Comparison of ENCODE assay signal across 17 cellular contexts in the genomic region with DNA sequence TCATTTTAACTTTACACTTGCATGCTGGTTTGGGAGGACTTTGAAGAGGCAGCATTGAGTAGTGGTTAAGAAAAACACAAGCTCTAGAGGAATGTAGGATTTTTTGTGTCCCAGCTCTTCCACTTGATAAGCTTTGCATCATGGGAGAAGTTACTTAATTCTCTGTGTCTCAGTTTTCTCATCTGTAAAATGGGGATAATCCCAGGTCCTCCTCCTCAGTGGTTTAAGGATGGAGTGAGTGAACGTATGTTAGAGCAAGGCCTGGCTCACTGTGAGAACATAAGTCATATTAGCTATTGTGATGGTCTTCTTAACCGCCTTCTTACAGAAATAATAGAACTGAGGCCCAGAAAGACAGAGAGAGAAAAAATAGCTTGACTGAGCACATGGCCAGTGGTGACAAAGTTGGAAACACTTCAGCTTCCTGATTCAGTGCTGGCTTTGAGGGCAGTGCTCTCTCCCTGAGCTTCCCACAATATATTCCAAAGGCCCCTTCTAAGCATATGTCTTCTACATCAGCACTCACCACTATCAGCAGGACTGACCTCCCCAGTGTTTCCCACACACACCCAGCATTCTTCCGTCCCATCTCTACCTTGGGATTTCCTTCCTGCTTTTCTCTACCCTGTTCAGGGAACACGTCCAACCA.
DNase-seq lines count a peak whose midpoint lies in the region; ATAC-seq and TF ChIP-seq lines count a peak whose summit lies in the region.
"Had no signal": no experiment of that assay in that cellular context is flagged by ENCODE, and none has a peak within 500 bp of the region (broad histone marks: within the 10 kb centered on the region; RNA-seq: fewer than 3 reads in every experiment).

No MANE protein-coding gene starts in this region.

- H3K27me3 ChIP-seq in skeletal muscle tissue (ENCODE audit: control insufficient read depth in 3 of 3, insufficient read depth in 3 of 3, low read length in 3 of 3) = no peaks in the 10 kb centered on the region

- no peaks in the 10 kb centered on the region for H3K9me3 ChIP-seq in skeletal muscle tissue (ENCODE audit: control insufficient read depth in 3 of 3, low read length in 3 of 3)

- H3K9ac ChIP-seq in skeletal muscle tissue (ENCODE audit: low read depth in 1 of 3, low read length in 3 of 3) = no peak overlapping the region

- peak; percentile 37 for DNase-seq in RPMI7951 (ENCODE audit: low read depth)
- no peak for DNase-seq in coronary artery (ENCODE audit: low spot score)
- DNase-seq in left lobe of liver (ENCODE audit: low spot score) = no peak
- DNase-seq in OCI-M1 (lab: John Stamatoyannopoulos, UW) = no peak
- no peak for DNase-seq in activated gamma-delta T cell (lab: John Stamatoyannopoulos, UW)
- no peak for DNase-seq in activated CD4-positive, alpha-beta T cell treated with anti-CD3 and anti-CD28 coated beads, Interleukin-2, amount 50 U/mL, for 1 hour
- DNase-seq: activated effector memory CD4-positive, alpha-beta T cell treated with anti-CD3 and anti-CD28 coated beads, Interleukin-2, amount 50 U/mL, for 16 hours; caudate nucleus; DMS153; H7; KG1; naive thymus-derived CD8-positive, alpha-beta T cell; NCI-H1417 treated with DMSO at 0.1 percent for 48 hours; NCI-H345 had no signal

- H3K4me3 ChIP-seq in coronary artery = no peak overlapping the region
- H3K4me3 ChIP-seq in skeletal muscle tissue (ENCODE audit: low read length in 3 of 3) = no peak overlapping the region

- H3K27ac ChIP-seq in coronary artery (peak overlapping the region; percentile 21 to 75), skeletal muscle tissue (ENCODE audit: low read depth, low read length) (peak overlapping the region; percentile 31)

- TF ChIP-seq CTCF in coronary artery (IDR thresholded peaks at IDR 0.05) = no peak

- no peaks in the 10 kb centered on the region for H3K36me3 ChIP-seq in skeletal muscle tissue (ENCODE audit: control insufficient read depth in 3 of 3, insufficient read depth in 3 of 3, low read length in 3 of 3)

- ATAC-seq in left lobe of liver (peak; percentile 44), GM19455 (IDR thresholded peaks at IDR 0.05; ENCODE audit: unreplicated experiment) (no peak)
- ATAC-seq: naive thymus-derived CD8-positive, alpha-beta T cell; SK-N-SH treated with all-trans-retinoic acid at 6 μM for 48 hours had no signal

- H3K4me1 ChIP-seq in skeletal muscle tissue (ENCODE audit: control insufficient read depth in 3 of 3, insufficient read depth in 3 of 3, low read length in 3 of 3) = peaks cover 10 to 15% (median 11%) of the 10 kb centered on the region in 3 donors
